1 cellular context compared by ENCODE assay signal in the genomic region with DNA sequence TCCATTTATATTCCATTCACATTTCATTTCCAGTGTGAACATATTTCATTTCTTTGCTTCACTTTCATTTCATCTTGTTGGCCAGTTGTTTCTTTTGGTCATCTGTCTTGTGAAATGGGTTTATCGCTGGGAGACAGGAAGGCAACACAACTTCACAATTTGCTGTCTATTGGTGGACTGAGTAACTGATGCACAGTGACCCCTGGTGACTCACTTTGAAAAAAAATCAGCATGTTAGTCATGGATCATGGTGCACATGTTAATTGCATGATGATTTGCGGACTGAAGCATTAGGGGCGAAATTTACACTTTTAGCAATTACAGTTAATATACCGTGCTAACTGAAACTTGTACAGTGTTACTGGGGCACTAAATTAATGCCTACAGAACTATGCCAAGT.
TF ChIP-seq lines count a peak whose summit lies in the region.

No MANE protein-coding gene starts in this region.

TF ChIP-seq in GM23338, 12 proteins besides CTCF, POLR2A, EP300 and RAD21 (continued from another document):
- TF ChIP-seq ZNF462 (CRISPR knock-in tag; IDR thresholded peaks at IDR 0.05): no peak
- no peak for TF ChIP-seq ZNF331 (CRISPR knock-in tag; IDR thresholded peaks at IDR 0.05; ENCODE audit: low read depth)
- TF ChIP-seq EZH2phosphoT487 (IDR thresholded peaks at IDR 0.05; ENCODE audit: unreplicated experiment): no peak
- no peak for TF ChIP-seq POLR2AphosphoS5 (IDR thresholded peaks at IDR 0.05; ENCODE audit: low read depth)
- no peak for TF ChIP-seq STAT1 (IDR thresholded peaks at IDR 0.05; ENCODE audit: unreplicated experiment)
